ENCODE assay signal across 1 cellular context in genomic region chr12:109713187-109713984, GRCh38.
TF ChIP-seq lines count a peak whose summit lies in the region.

TSS of gene FAM222A (plus strand) at chr12:109713825. CDS start at chr12:109744147, 30,322 bp downstream.

TF ChIP-seq in HepG2, 621 proteins besides CTCF, POLR2A, EP300 and RAD21 (continued from another document and continues in another):
- no peak for TF ChIP-seq HINFP (CRISPR knock-in tag; IDR thresholded peaks at IDR 0.05; ENCODE audit: low read depth)
- TF ChIP-seq GMEB2 (CRISPR knock-in tag; IDR thresholded peaks at IDR 0.05; ENCODE audit: low read depth), result peak; percentile 61
- no peak for TF ChIP-seq ZNF282 (IDR thresholded peaks at IDR 0.05; ENCODE audit: partially characterized antibody)
- peak; percentile 80 for TF ChIP-seq TGIF2 (CRISPR knock-in tag; IDR thresholded peaks at IDR 0.05)
- no peak for TF ChIP-seq ZNF672 (CRISPR knock-in tag; IDR thresholded peaks at IDR 0.05)
- TF ChIP-seq ZFX (CRISPR knock-in tag; IDR thresholded peaks at IDR 0.05; ENCODE audit: low read depth), result no peak
- TF ChIP-seq ZNF543 (CRISPR knock-in tag; IDR thresholded peaks at IDR 0.05), result no peak
- TF ChIP-seq ZNF549 (CRISPR knock-in tag; IDR thresholded peaks at IDR 0.05), result no peak
- peak; percentile 75 for TF ChIP-seq RFX1 (IDR thresholded peaks at IDR 0.05)
- TF ChIP-seq NFYC (CRISPR knock-in tag; IDR thresholded peaks at IDR 0.05), result peak; percentile 74
- peak; percentile 93 for TF ChIP-seq ELF1 (CRISPR knock-in tag; IDR thresholded peaks at IDR 0.05)
- TF ChIP-seq MXD1 (CRISPR knock-in tag; IDR thresholded peaks at IDR 0.05), result peak; percentile 91; the same call in 1 of the 2 replicates
- TF ChIP-seq RFXANK (CRISPR knock-in tag; IDR thresholded peaks at IDR 0.05), result no peak
- no peak for TF ChIP-seq SRSF9 (IDR thresholded peaks at IDR 0.05; ENCODE audit: borderline replicate concordance, insufficient read depth, low read depth, low read length, poor library complexity, severe bottlenecking)
- TF ChIP-seq XBP1 (CRISPR knock-in tag; IDR thresholded peaks at IDR 0.05), result no peak
- TF ChIP-seq GTF2F1 (IDR thresholded peaks at IDR 0.05; ENCODE audit: low read length), result no peak
- TF ChIP-seq BRD4 (CRISPR knock-in tag; IDR thresholded peaks at IDR 0.05), result no peak
- no peak for TF ChIP-seq ZNF441 (CRISPR knock-in tag; IDR thresholded peaks at IDR 0.05; ENCODE audit: borderline replicate concordance)
- TF ChIP-seq MLX (CRISPR knock-in tag; IDR thresholded peaks at IDR 0.05), result no peak
- TF ChIP-seq ZNF234 (CRISPR knock-in tag; conservative IDR thresholded peaks at IDR 0.05), result no peak
- no peak for TF ChIP-seq NR2F1 (CRISPR knock-in tag; IDR thresholded peaks at IDR 0.05)
- TF ChIP-seq ZNF318 (CRISPR knock-in tag; IDR thresholded peaks at IDR 0.05), result no peak
- no peak for TF ChIP-seq PREB (CRISPR knock-in tag; IDR thresholded peaks at IDR 0.05)
- no peak for TF ChIP-seq KDM3A (CRISPR knock-in tag; IDR thresholded peaks at IDR 0.05; ENCODE audit: low read depth)
- TF ChIP-seq ZNF691 (CRISPR knock-in tag; IDR thresholded peaks at IDR 0.05; ENCODE audit: borderline replicate concordance, low read depth), result no peak
- TF ChIP-seq ZNF740 (CRISPR knock-in tag; IDR thresholded peaks at IDR 0.05), result peak; percentile 75; the same call in 1 of the 2 replicates
- no peak for TF ChIP-seq ZNF609 (CRISPR knock-in tag; IDR thresholded peaks at IDR 0.05; ENCODE audit: borderline replicate concordance)
- no peak for TF ChIP-seq ZNF121 (CRISPR knock-in tag; IDR thresholded peaks at IDR 0.05)
- peak; percentile 97 for TF ChIP-seq HCFC1 (IDR thresholded peaks at IDR 0.05; ENCODE audit: low read depth, low read length)
- TF ChIP-seq CEBPB (IDR thresholded peaks at IDR 0.05; ENCODE audit: borderline replicate concordance, low read depth, low read length), result no peak
- TF ChIP-seq MAFF (IDR thresholded peaks at IDR 0.05; ENCODE audit: low read depth, low read length), result 0 out of 2 replicates have a peak, but pooled peaks have one; percentile 28
- peak; percentile 99 for TF ChIP-seq SIN3A (IDR thresholded peaks at IDR 0.05; ENCODE audit: borderline replicate concordance, low read depth, low read length)
- no peak for TF ChIP-seq ZNF17 (CRISPR knock-in tag; IDR thresholded peaks at IDR 0.05)
- no peak for TF ChIP-seq PHF8 (CRISPR knock-in tag; IDR thresholded peaks at IDR 0.05)
- no peak for TF ChIP-seq SSRP1 (CRISPR knock-in tag; IDR thresholded peaks at IDR 0.05)
- no peak for TF ChIP-seq ZNF260 (CRISPR knock-in tag; IDR thresholded peaks at IDR 0.05; ENCODE audit: borderline replicate concordance, low read depth)
- TF ChIP-seq ZNF569 (CRISPR knock-in tag; IDR thresholded peaks at IDR 0.05; ENCODE audit: borderline replicate concordance), result no peak
- no peak for TF ChIP-seq EED (CRISPR knock-in tag; IDR thresholded peaks at IDR 0.05)
- no peak for TF ChIP-seq ETS1 (CRISPR knock-in tag; IDR thresholded peaks at IDR 0.05)
- TF ChIP-seq DPF2 (CRISPR knock-in tag; IDR thresholded peaks at IDR 0.05; ENCODE audit: borderline replicate concordance, low read depth), result no peak
- TF ChIP-seq NCOA5 (CRISPR knock-in tag; IDR thresholded peaks at IDR 0.05), result no peak
- TF ChIP-seq PRMT3 (CRISPR knock-in tag; IDR thresholded peaks at IDR 0.05; ENCODE audit: borderline replicate concordance, low read depth), result no peak
- peak; percentile 96 for TF ChIP-seq MAX (IDR thresholded peaks at IDR 0.05)
